Comparison of ENCODE assay signal across 8 cellular contexts in genomic region chr11:2376751-2377451, GRCh38. TPM values are rescaled to one million over a fixed set of nuclear protein-coding genes. Genes with fewer than 3 reads are reported as not detected.
DNase-seq lines count a peak whose midpoint lies in the region; TF ChIP-seq lines count a peak whose summit lies in the region.

Gene CD81 (plus strand): TSS chr11:2377310. CDS start chr11:2377550, 240 bp downstream.

- in situ Hi-C loops in HAP-1 (cut with MboI; ENCODE audit: low sequenced_read_pairs), result no loop called here

- peak within 1 kb of the TSS; percentile 98 for H3K23ac ChIP-seq in neuronal stem cell (ENCODE audit: low read depth, low read length, poor library complexity)

- peaks cover 35% of the 10 kb centered on the region for H3K79me1 ChIP-seq in neuronal stem cell (ENCODE audit: low read depth, low read length)

- peak within 1 kb of the TSS; percentile 93 for H3K9ac ChIP-seq in neuronal stem cell (ENCODE audit: low read depth, low read length, poor library complexity)

- H3K79me2 ChIP-seq in DOHH2 (ENCODE audit: control insufficient read depth, low read length) (peaks cover 48% of the 10 kb centered on the region), PC-9 (ENCODE audit: low read depth) (peaks cover 37% of the 10 kb centered on the region)

- CTCF ChIA-PET in PC-9 (lab: Charles Lee), result no interaction called here

- H3K9me2 ChIP-seq in DOHH2 (replicated peaks; ENCODE audit: control insufficient read depth, low read length) (no peaks in the 10 kb centered on the region), PC-9 (ENCODE audit: insufficient read depth) (no peaks in the 10 kb centered on the region)

- H2BK15ac ChIP-seq in neuronal stem cell (ENCODE audit: low read length), result peak within 1 kb of the TSS; percentile 90

- no CpG with 5 or more reads among the region's 65 CpGs for WGBS in neuronal stem cell (ENCODE audit: extremely low coverage in 2 of 2, insufficient read length in 2 of 2, insufficient replicate concordance in 1 of 2), 2 donors
- WGBS in thymus, result 10% methylated on average over 56 of the region's 65 CpGs

- peaks cover 4% of the 10 kb centered on the region; the same call in 1 of the 2 replicates for H3F3A ChIP-seq in DOHH2 (ENCODE audit: control insufficient read depth, insufficient read depth)
- no peaks in the 10 kb centered on the region for H3F3A ChIP-seq in PC-9 (ENCODE audit: insufficient read depth, low read depth)

- BruUV-seq in PC-9 (replicated peaks; lab: Mats Ljungman, UMichigan), result no TSS peak

- peak within 1 kb of the TSS; percentile 39; the same call in 1 of the 2 replicates for H2AFZ ChIP-seq in PC-9
- peak within 1 kb of the TSS; percentile 81 for H2AFZ ChIP-seq in neuronal stem cell (ENCODE audit: low read length)

- intact Hi-C loops in PC-9 (cut with micrococcal nuclease; ENCODE audit: unreplicated experiment), result no loop called here

- H3K4me3 ChIP-seq in DOHH2 (ENCODE audit: low read length) (peak within 1 kb of the TSS; percentile 86), HAP-1 (peak within 1 kb of the TSS; percentile 68), PC-9 (peak within 1 kb of the TSS; percentile 83), foreskin fibroblast (ENCODE audit: low read depth in 1 of 2, low read length in 2 of 2) (peak within 1 kb of the TSS; percentile 87 to 96), neuronal stem cell (ENCODE audit: low read length in 2 of 2) (peak within 1 kb of the TSS; percentile 93 to 98), thymus (ENCODE audit: low read length) (peak within 1 kb of the TSS; percentile 92)

- H3K4me1 ChIP-seq in DOHH2 (ENCODE audit: control insufficient read depth, low read length) (peaks cover 31% of the 10 kb centered on the region), HAP-1 (no peaks in the 10 kb centered on the region), PC-9 (replicated peaks; ENCODE audit: insufficient read depth) (0 out of 2 replicates have a peak, but pooled peaks cover 5% of the 10 kb centered on the region), neuronal stem cell (ENCODE audit: control insufficient read depth in 2 of 2, insufficient read depth in 1 of 2, low read depth in 1 of 2, low read length in 2 of 2) (peaks cover 7 to 14% of the 10 kb centered on the region in 2 donors), thymus (ENCODE audit: control insufficient read depth, insufficient read depth, low read length) (peaks cover 24% of the 10 kb centered on the region)

- peak within 1 kb of the TSS; percentile 97 for H3K18ac ChIP-seq in neuronal stem cell (ENCODE audit: low read length)

- H2BK5ac ChIP-seq in neuronal stem cell (ENCODE audit: low read length), result peak within 1 kb of the TSS; percentile 82

- peak within 1 kb of the TSS; percentile 47 for H2BK120ac ChIP-seq in neuronal stem cell (ENCODE audit: low read depth, low read length)

- no peak for TF ChIP-seq CTCF in DOHH2 (IDR thresholded peaks at IDR 0.05; ENCODE audit: low read depth, low read length, poor library complexity, severe bottlenecking)
- no peak for TF ChIP-seq CTCF in PC-9 (conservative IDR thresholded peaks at IDR 0.05)
- TF ChIP-seq CTCF in foreskin fibroblast (IDR thresholded peaks at IDR 0.05; ENCODE audit: low read depth, low read length), result no peak

- peak within 1 kb of the TSS; percentile 69 for H3K27ac ChIP-seq in DOHH2 (ENCODE audit: low read depth, low read length)
- H3K27ac ChIP-seq in PC-9, result no peak within 1 kb of the TSS
- no peak within 1 kb of the TSS for H3K27ac ChIP-seq in neuronal stem cell (replicated peaks; ENCODE audit: low read length)
- peak within 1 kb of the TSS; percentile 85 for H3K27ac ChIP-seq in thymus (ENCODE audit: low read depth)

- POLR2A ChIA-PET in PC-9 (lab: Charles Lee; ENCODE audit: unreplicated experiment), result interaction anchor here (0.6 kb wide), 3 partner anchors 17 to 449 kb away, joined by 3 read pairs; no protein-coding TSS in a partner anchor

- H3K4me2 ChIP-seq in DOHH2 (ENCODE audit: low read length) (peak within 1 kb of the TSS; percentile 86), PC-9 (peak within 1 kb of the TSS; percentile 86), neuronal stem cell (ENCODE audit: insufficient read depth, low read length, poor library complexity, severe bottlenecking) (peak within 1 kb of the TSS; percentile 97)

- peak within 1 kb of the TSS; percentile 96 for H4K91ac ChIP-seq in neuronal stem cell (ENCODE audit: low read depth, low read length, poor library complexity)

- H3K27me3 ChIP-seq in DOHH2 (ENCODE audit: control insufficient read depth, low read length), result no peaks in the 10 kb centered on the region
- H3K27me3 ChIP-seq in HAP-1 (ENCODE audit: low read depth), result no peaks in the 10 kb centered on the region
- no peaks in the 10 kb centered on the region for H3K27me3 ChIP-seq in PC-9 (ENCODE audit: insufficient read depth, low read depth)
- no peaks in the 10 kb centered on the region for H3K27me3 ChIP-seq in neuronal stem cell (ENCODE audit: control insufficient read depth in 3 of 3, insufficient read depth in 3 of 3, low read depth in 1 of 3, low read length in 3 of 3)
- H3K27me3 ChIP-seq in thymus (ENCODE audit: control insufficient read depth, insufficient read depth), result no peaks in the 10 kb centered on the region

- no peaks in the 10 kb centered on the region for H3K9me3 ChIP-seq in DOHH2 (ENCODE audit: control insufficient read depth, insufficient read depth, low read length)
- no peaks in the 10 kb centered on the region for H3K9me3 ChIP-seq in HAP-1
- no peaks in the 10 kb centered on the region for H3K9me3 ChIP-seq in PC-9 (ENCODE audit: insufficient read depth, low read depth)
- H3K9me3 ChIP-seq in neuronal stem cell (replicated peaks in 1 of 2; ENCODE audit: control insufficient read depth in 2 of 2, insufficient read depth in 1 of 2, low read depth in 1 of 2, low read length in 2 of 2), result no peaks in the 10 kb centered on the region
- H3K9me3 ChIP-seq in thymus (ENCODE audit: control insufficient read depth), result peaks cover 1% of the 10 kb centered on the region

- H3K36me3 ChIP-seq in DOHH2 (ENCODE audit: control insufficient read depth, low read length), result peaks cover 40% of the 10 kb centered on the region
- H3K36me3 ChIP-seq in HAP-1 (replicated peaks), result no peaks in the 10 kb centered on the region
- H3K36me3 ChIP-seq in PC-9 (ENCODE audit: low read depth), result no peaks in the 10 kb centered on the region
- H3K36me3 ChIP-seq in neuronal stem cell (replicated peaks in 1 of 2; ENCODE audit: control insufficient read depth in 2 of 2, insufficient read depth in 2 of 2, low read length in 2 of 2), result peaks cover 7 to 18% of the 10 kb centered on the region in 2 donors
- peaks cover 12% of the 10 kb centered on the region for H3K36me3 ChIP-seq in thymus (ENCODE audit: control insufficient read depth, insufficient read depth)

- H2AK5ac ChIP-seq in neuronal stem cell (ENCODE audit: low read depth, low read length), result peak within 1 kb of the TSS; percentile 79

- H3K4ac ChIP-seq in neuronal stem cell (ENCODE audit: low read length), result peak within 1 kb of the TSS; percentile 84

- H4K20me1 ChIP-seq in DOHH2 (ENCODE audit: control insufficient read depth, insufficient read depth, low read depth, low read length) (peaks cover 30% of the 10 kb centered on the region), PC-9 (ENCODE audit: insufficient read depth) (peaks cover 26% of the 10 kb centered on the region)

- peak in 1 of 2 experiments; percentile 59 for DNase-seq in HAP-1 (ENCODE audit: low spot score in 2 of 2)
- peak in 1 of 2 experiments; percentile 18 for DNase-seq in PC-9
- peak; percentile 56 for DNase-seq in activated gamma-delta T cell (lab: John Stamatoyannopoulos, UW)
- DNase-seq in foreskin fibroblast, result peak in 1 of 2 donors; percentile 76
- DNase-seq in neuronal stem cell (ENCODE audit: low spot score), result peak; percentile 56
- no peak for DNase-seq in NCI-H2171 treated with DMSO at 0.1 percent for 48 hours (lab: John Stamatoyannopoulos, UW)

- H2BK12ac ChIP-seq in neuronal stem cell (ENCODE audit: low read length), result peak within 1 kb of the TSS; percentile 58

- H3K14ac ChIP-seq in neuronal stem cell (ENCODE audit: low read length), result peak within 1 kb of the TSS; percentile 100

- H4K8ac ChIP-seq in neuronal stem cell (ENCODE audit: low read depth, low read length), result no peak within 1 kb of the TSS

RNA-seq across cellular contexts. Expression of gene CD81, which starts in this region (rescaled TPM):
- total RNA-seq in PC-9 (2021), result 180 and 231 TPM in 2 replicates
- 200 TPM for polyA plus RNA-seq in neuronal stem cell (2013, experiment 1 of 2)
- 195 TPM for polyA plus RNA-seq in neuronal stem cell (2013, experiment 2 of 2)
- 179 TPM for polyA plus RNA-seq in thymus

Comparison
In these comparisons a context has a peak if more than half of its experiments do, and no peak if none do; other contexts are left out.
1. H3K27ac ChIP-seq: peak in DOHH2 (single experiment) and thymus (single experiment); none in PC-9 (single experiment) and neuronal stem cell (single experiment).
2. Peak in every context shown above with its lines, with median percentiles within 50 percentile points of each other: H3K4me2 ChIP-seq and H3K4me3 ChIP-seq.